Comparison of ENCODE assay signal across 11 cellular contexts in genomic region chr2:232013701-232014353, GRCh38. TPM values are rescaled to one million over a fixed set of nuclear protein-coding genes. Genes with fewer than 3 reads are reported as not detected.
A peak's percentile ranks its signal among the peaks of the same experiment; 100 is the strongest.
DNase-seq lines count a peak whose midpoint lies in the region; ATAC-seq and TF ChIP-seq lines count a peak whose summit lies in the region.
"Had no signal": no experiment of that assay in that cellular context is flagged by ENCODE, and none has a peak within 500 bp of the region (broad histone marks: within the 10 kb centered on the region; RNA-seq: fewer than 3 reads in every experiment).

No MANE protein-coding gene starts in this region.

- DNase-seq in HPDE6-E6E7 (ENCODE audit: extremely low spot score) (peak; percentile 63), RWPE1 (ENCODE audit: low spot score) (peak; percentile 82), foreskin fibroblast (peak; percentile 83 to 92), NCI-H345 (lab: John Stamatoyannopoulos, UW) (no peak), NCI-H82 (lab: John Stamatoyannopoulos, UW) (no peak)
- no peak for DNase-seq in activated CD8-positive, alpha-beta T cell treated with anti-CD3 and anti-CD28 coated beads for 36 hours
- DNase-seq: activated naive CD4-positive, alpha-beta T cell; retina had no signal

- H3K36me3 Mint-ChIP-seq in activated CD8-positive, alpha-beta T cell treated with anti-CD3 and anti-CD28 coated beads for 36 hours (ENCODE audit: low read depth): peaks cover 24% of the 10 kb centered on the region

- H3K9me3 Mint-ChIP-seq in activated CD8-positive, alpha-beta T cell treated with anti-CD3 and anti-CD28 coated beads for 36 hours: no peaks in the 10 kb centered on the region
- H3K9me3 Mint-ChIP-seq: type B pancreatic cell had no signal

- H3K4me3 Mint-ChIP-seq in activated CD8-positive, alpha-beta T cell treated with anti-CD3 and anti-CD28 coated beads for 36 hours: no peak overlapping the region
- H3K4me3 Mint-ChIP-seq: type B pancreatic cell had no signal

- peaks cover 0 to 22% (median 11%) of the 10 kb centered on the region in 11 experiments; a peak in 13 of 22 replicates for H4K20me1 ChIP-seq in BLaER1 treated with 17β-estradiol and CSF1 and Interleukin-3, amounts not matched to agents 10 nM and 100 nM

- no peaks in the 10 kb centered on the region for H3K27me3 Mint-ChIP-seq in activated CD8-positive, alpha-beta T cell treated with anti-CD3 and anti-CD28 coated beads for 36 hours
- H3K27me3 Mint-ChIP-seq: type B pancreatic cell had no signal

- intact Hi-C loops in activated CD8-positive, alpha-beta T cell treated with anti-CD3 and anti-CD28 coated beads for 36 hours (cut with micrococcal nuclease): no loop called here

- H3K36me3 ChIP-seq in BLaER1 treated with 17β-estradiol and CSF1 and Interleukin-3, amounts not matched to agents 10 nM and 100 nM: peaks cover 25 to 50% (median 40%) of the 10 kb centered on the region in 11 experiments

- peaks cover 18% of the 10 kb centered on the region for H3K4me1 Mint-ChIP-seq in activated CD8-positive, alpha-beta T cell treated with anti-CD3 and anti-CD28 coated beads for 36 hours (ENCODE audit: low read depth)

- POLR2A ChIA-PET in RWPE1 (lab: Yijun Ruan, JAX; ENCODE audit: low non-redundant PET): no interaction called here
- POLR2A ChIA-PET in activated CD8-positive, alpha-beta T cell treated with anti-CD3 and anti-CD28 coated beads for 36 hours (lab: Charles Lee): interaction anchor here (0.7 kb wide), 1 partner anchor 652 kb away, joined by 3 read pairs; no protein-coding TSS in a partner anchor

- H3K4me2 ChIP-seq in BLaER1 treated with 17β-estradiol and CSF1 and Interleukin-3, amounts not matched to agents 10 nM and 100 nM: peak overlapping the region; percentile 26 to 77 (median 61)

- H3K27ac ChIP-seq in BLaER1 treated with 17β-estradiol and CSF1 and Interleukin-3, amounts not matched to agents 10 nM and 100 nM: peak overlapping the region in 3 of 11 experiments; percentile 6 to 12 (median 8); a peak in 2 of 22 replicates
- H3K27ac ChIP-seq in RWPE1: peak overlapping the region; percentile 63

- H3K9me3 ChIP-seq in BLaER1 treated with 17β-estradiol and CSF1 and Interleukin-3, amounts not matched to agents 10 nM and 100 nM (replicated peaks in 1 of 11): peaks cover 0 to 4% (median 0%) of the 10 kb centered on the region in 11 experiments; a peak in 1 of 22 replicates

- H3K27me3 ChIP-seq in BLaER1 treated with 17β-estradiol and CSF1 and Interleukin-3, amounts not matched to agents 10 nM and 100 nM: no peaks in the 10 kb centered on the region

- no peak for TF ChIP-seq CTCF in RWPE1 (conservative IDR thresholded peaks at IDR 0.05; ENCODE audit: low read depth)
- no peak for TF ChIP-seq CTCF in foreskin fibroblast (IDR thresholded peaks at IDR 0.05; ENCODE audit: low read depth, low read length)
- no peak for TF ChIP-seq CTCF in activated CD8-positive, alpha-beta T cell treated with anti-CD3 and anti-CD28 coated beads for 36 hours (IDR thresholded peaks at IDR 0.05)

- H3K4me3 ChIP-seq in BLaER1 treated with 17β-estradiol and CSF1 and Interleukin-3, amounts not matched to agents 10 nM and 100 nM: no peak overlapping the region
- H3K4me3 ChIP-seq in foreskin fibroblast (ENCODE audit: low read depth in 1 of 2, low read length in 2 of 2): no peak overlapping the region

- CTCF ChIA-PET in RWPE1 (lab: Yijun Ruan, JAX): no interaction called here
- CTCF ChIA-PET in activated CD8-positive, alpha-beta T cell treated with anti-CD3 and anti-CD28 coated beads for 36 hours (lab: Charles Lee): interaction anchor here (1.1 kb wide), 1 partner anchor 13 kb away, joined by 3 read pairs; no protein-coding TSS in a partner anchor

- no peak for ATAC-seq in activated CD8-positive, alpha-beta T cell treated with anti-CD3 and anti-CD28 coated beads for 36 hours
- ATAC-seq in HG03196 (IDR thresholded peaks at IDR 0.05; ENCODE audit: unreplicated experiment): no peak

- H3K4me1 ChIP-seq in BLaER1 treated with 17β-estradiol and CSF1 and Interleukin-3, amounts not matched to agents 10 nM and 100 nM: peaks cover 17 to 28% (median 23%) of the 10 kb centered on the region in 10 experiments

- no peak overlapping the region for H3K27ac Mint-ChIP-seq in activated CD8-positive, alpha-beta T cell treated with anti-CD3 and anti-CD28 coated beads for 36 hours
- H3K27ac Mint-ChIP-seq: type B pancreatic cell had no signal

- H3K9ac ChIP-seq in BLaER1 treated with 17β-estradiol and CSF1 and Interleukin-3, amounts not matched to agents 10 nM and 100 nM: no peak overlapping the region; a peak in 1 of 22 replicates

RNA-seq across cellular contexts. Expression of gene DIS3L2, which starts 52.3 kb away (rescaled TPM):
- total RNA-seq in activated CD8-positive, alpha-beta T cell treated with anti-CD3 and anti-CD28 coated beads for 36 hours: 10 to 100 TPM; 26.5 to 27.2 TPM

Comparison
In these comparisons a context has a peak if more than half of its experiments do, and no peak if none do; other contexts are left out.
1. DNase-seq: peak in HPDE6-E6E7 (single experiment), RWPE1 (single experiment) and foreskin fibroblast (2 of 2); none in activated CD8-positive, alpha-beta T cell treated with anti-CD3 and anti-CD28 coated beads for 36 hours (single experiment), NCI-H345 (single experiment) and NCI-H82 (single experiment).